ENCODE assay signal across 1 cellular context in genomic region chr7:54758702-54759665, GRCh38.
TF ChIP-seq lines count a peak whose summit lies in the region.

SEC61G (minus strand) TSS chr7:54759211; CDS start chr7:54757588, 1,623 bp downstream.

TF ChIP-seq in HepG2, 621 proteins besides CTCF, POLR2A, EP300 and RAD21 (continued from another document and continues in another):
- TF ChIP-seq ZNF318 (CRISPR knock-in tag; IDR thresholded peaks at IDR 0.05), result 0 out of 2 replicates have a peak, but pooled peaks have one; percentile 40
- TF ChIP-seq HIC2 (CRISPR knock-in tag; IDR thresholded peaks at IDR 0.05; ENCODE audit: low read depth), result no peak
- peak; percentile 90; the same call in 1 of the 2 replicates for TF ChIP-seq ZNF275 (CRISPR knock-in tag; IDR thresholded peaks at IDR 0.05; ENCODE audit: borderline replicate concordance)
- TF ChIP-seq HBP1 (CRISPR knock-in tag; IDR thresholded peaks at IDR 0.05; ENCODE audit: low read depth), result peak; percentile 67; the same call in 1 of the 2 replicates
- TF ChIP-seq ESRRA (CRISPR knock-in tag; IDR thresholded peaks at IDR 0.05; ENCODE audit: low read depth), result no peak
- TF ChIP-seq ZNF746 (CRISPR knock-in tag; IDR thresholded peaks at IDR 0.05), result peak; percentile 46; the same call in 1 of the 2 replicates
- peak in 1 of 2 experiments; percentile 70; a peak in 1 of 4 replicates for TF ChIP-seq REST (IDR thresholded peaks at IDR 0.05; ENCODE audit: borderline replicate concordance in 1 of 2, low read depth in 1 of 2, low read length in 2 of 2)
- no peak for TF ChIP-seq FOXO4 (CRISPR knock-in tag; conservative IDR thresholded peaks at IDR 0.05)
- TF ChIP-seq ISX (CRISPR knock-in tag; conservative IDR thresholded peaks at IDR 0.05), result 0 out of 2 replicates have a peak, but pooled peaks have one; percentile 83
- TF ChIP-seq STAT5B (CRISPR knock-in tag; IDR thresholded peaks at IDR 0.05), result no peak
- no peak for TF ChIP-seq NR2F1 (CRISPR knock-in tag; IDR thresholded peaks at IDR 0.05)
- TF ChIP-seq ZNF431 (CRISPR knock-in tag; IDR thresholded peaks at IDR 0.05; ENCODE audit: borderline replicate concordance, low read depth), result peak; percentile 95
- no peak for TF ChIP-seq AKAP8 (CRISPR knock-in tag; IDR thresholded peaks at IDR 0.05)
- TF ChIP-seq FOXO1 (CRISPR knock-in tag; IDR thresholded peaks at IDR 0.05), result no peak; the same call in 1 of the 2 replicates
- peak; percentile 30 for TF ChIP-seq RXRB (CRISPR knock-in tag; IDR thresholded peaks at IDR 0.05; ENCODE audit: borderline replicate concordance)
- TF ChIP-seq SALL2 (CRISPR knock-in tag; IDR thresholded peaks at IDR 0.05), result no peak
- TF ChIP-seq PHB2 (IDR thresholded peaks at IDR 0.05; ENCODE audit: partially characterized antibody), result no peak
- no peak for TF ChIP-seq ZKSCAN5 (CRISPR knock-in tag; IDR thresholded peaks at IDR 0.05)
- no peak for TF ChIP-seq ZBTB3 (CRISPR knock-in tag; IDR thresholded peaks at IDR 0.05; ENCODE audit: borderline replicate concordance, low read depth)
- peak; percentile 95 for TF ChIP-seq RBFOX2 (IDR thresholded peaks at IDR 0.05; ENCODE audit: low read depth, low read length)
- peak; percentile 61; the same call in 1 of the 2 replicates for TF ChIP-seq ZC3H13 (CRISPR knock-in tag; IDR thresholded peaks at IDR 0.05)
- no peak for TF ChIP-seq SOX5 (CRISPR knock-in tag; IDR thresholded peaks at IDR 0.05; ENCODE audit: borderline replicate concordance)
- TF ChIP-seq SNAPC4 (CRISPR knock-in tag; IDR thresholded peaks at IDR 0.05), result peak; percentile 89
- no peak for TF ChIP-seq EEA1 (CRISPR knock-in tag; IDR thresholded peaks at IDR 0.05; ENCODE audit: borderline replicate concordance)
